ENCODE assay signal across 8 cellular contexts in genomic region chr19:55086730-55087541, GRCh38. TPM values are rescaled to one million over a fixed set of nuclear protein-coding genes. Genes with fewer than 3 reads are reported as not detected.
DNase-seq lines count a peak whose midpoint lies in the region; ATAC-seq and TF ChIP-seq lines count a peak whose summit lies in the region.

No MANE protein-coding gene starts in this region.

- peaks cover 53% of the 10 kb centered on the region for H3K27me3 Mint-ChIP-seq in WTC11 (ENCODE audit: low read depth)

- TF ChIP-seq CTCF in AG04449 (IDR thresholded peaks at IDR 0.05; ENCODE audit: insufficient read depth, low read length, missing control alignments) (no peak), WTC11 (IDR thresholded peaks at IDR 0.05) (no peak), coronary artery (IDR thresholded peaks at IDR 0.05) (no peak)

- peaks cover 15% of the 10 kb centered on the region for H3K36me3 Mint-ChIP-seq in WTC11

- peaks cover 50% of the 10 kb centered on the region for H3K27me3 ChIP-seq in H7 (ENCODE audit: control insufficient read depth, insufficient read depth, low read length)

- POLR2A ChIA-PET in AG04449 (lab: Yijun Ruan, JAX) = interaction anchor here (0.9 kb wide), 1 partner anchor 321 kb away, joined by 3 read pairs; the partner anchor contains the start of gene UBE2S
- POLR2A ChIA-PET in WTC11 (lab: Charles Lee) = interaction anchor here (0.5 to 1.9 kb wide), 10 partner anchors 19 to 877 kb away, joined by 3 to 8 read pairs (median 4); partner anchors contain the start of gene RDH13

- ATAC-seq in WTC11 (peak; percentile 76), sciatic nerve (peak; percentile 85), HG02759 (IDR thresholded peaks at IDR 0.05; ENCODE audit: unreplicated experiment) (no peak)

- peaks cover 53% of the 10 kb centered on the region for H3K4me1 Mint-ChIP-seq in WTC11

- H3K4me3 ChIP-seq in AG04449 (ENCODE audit: low read depth, low read length) (peak overlapping the region; percentile 64), H7 (ENCODE audit: insufficient read depth, low read depth, low read length) (peak overlapping the region; percentile 62), coronary artery (peak overlapping the region; percentile 74)

- peak overlapping the region; percentile 88 for H3K4me3 Mint-ChIP-seq in WTC11

- peak; percentile 34 for DNase-seq in AG04449 (ENCODE audit: low read depth, low spot score)
- peak; percentile 99 for DNase-seq in H7
- peak; percentile 99 for DNase-seq in WTC11 (ENCODE audit: low spot score)
- peak; percentile 85 for DNase-seq in coronary artery (ENCODE audit: low spot score)
- peak; percentile 97 for DNase-seq in iPS-NIHi7 (ENCODE audit: extremely low spot score)
- peak; percentile 91 for DNase-seq in sciatic nerve (ENCODE audit: low spot score)
- DNase-seq in DMS114 treated with DMSO at 0.1 percent for 48 hours (lab: John Stamatoyannopoulos, UW; ENCODE audit: unreplicated experiment) = no peak

- H3K27ac Mint-ChIP-seq in WTC11 = peak overlapping the region; percentile 51

- intact Hi-C loops in sciatic nerve (cut with DNase I) = no loop called here

- no peak overlapping the region for H3K27ac ChIP-seq in coronary artery

- no peaks in the 10 kb centered on the region; the same call in 1 of the 2 replicates for H3K36me3 ChIP-seq in H7 (replicated peaks; ENCODE audit: control insufficient read depth, insufficient read depth, low read length)

- CTCF ChIA-PET in AG04449 (lab: Yijun Ruan, JAX) = interaction anchor here (1.0 to 4.1 kb wide), 6 partner anchors 13 to 65 kb away, joined by 3 to 43 read pairs (median 19); partner anchors contain the start of gene EPS8L1
- CTCF ChIA-PET in WTC11 (lab: Charles Lee) = interaction anchor here (0.7 to 3.6 kb wide), 14 partner anchors 9 to 614 kb away, joined by 3 to 46 read pairs (median 6); partner anchors contain the start of genes CDC42EP5, DNAAF3 and RDH13

- no peaks in the 10 kb centered on the region for H3K9me3 Mint-ChIP-seq in WTC11

TF ChIP-seq in WTC11, 78 proteins besides CTCF, POLR2A, EP300 and RAD21 (continues in another document):
- TF ChIP-seq ETV6 (CRISPR knock-in tag; IDR thresholded peaks at IDR 0.05) (peak; percentile 38; the same call in 1 of the 2 replicates), ELF4 (CRISPR knock-in tag; IDR thresholded peaks at IDR 0.05; ENCODE audit: low read depth) (no peak), ZNF232 (CRISPR knock-in tag; IDR thresholded peaks at IDR 0.05) (0 out of 2 replicates have a peak, but pooled peaks have one; percentile 54), NFYB (CRISPR knock-in tag; conservative IDR thresholded peaks at IDR 0.05; ENCODE audit: low read depth) (peak; percentile 67), HMGXB4 (CRISPR knock-in tag; IDR thresholded peaks at IDR 0.05) (peak; percentile 19; the same call in 1 of the 2 replicates), SP1 (CRISPR knock-in tag; conservative IDR thresholded peaks at IDR 0.05) (peak; percentile 88), NR3C1 (CRISPR knock-in tag; conservative IDR thresholded peaks at IDR 0.05; ENCODE audit: low read depth) (no peak), PRDM15 (CRISPR knock-in tag; IDR thresholded peaks at IDR 0.05) (peak; percentile 11), HMGA2 (CRISPR knock-in tag; IDR thresholded peaks at IDR 0.05) (no peak), ARID4B (CRISPR knock-in tag; IDR thresholded peaks at IDR 0.05; ENCODE audit: borderline replicate concordance) (peak; percentile 45; the same call in 1 of the 2 replicates), TP53 (CRISPR knock-in tag; IDR thresholded peaks at IDR 0.05) (0 out of 2 replicates have a peak, but pooled peaks have one; percentile 56), ZBTB43 (CRISPR knock-in tag; IDR thresholded peaks at IDR 0.05) (0 out of 2 replicates have a peak, but pooled peaks have one; percentile 19), OVOL2 (CRISPR knock-in tag; IDR thresholded peaks at IDR 0.05; ENCODE audit: borderline replicate concordance) (no peak)

RNA-seq across cellular contexts. Expression of gene EPS8L1, which starts 11.3 kb away (rescaled TPM):
- 20.0 and 22.9 TPM in 2 replicates for total RNA-seq in H7 (2014; rRNA removed; shearing (Covaris generic))
- total RNA-seq in WTC11 (2021) = 38.9 to 43.8 TPM (median 42.8 TPM) in 3 replicates
- total RNA-seq in sciatic nerve = 1.2 TPM

RNA-seq across cellular contexts. Expression of gene RDH13, which starts 24.0 kb away (rescaled TPM):
- total RNA-seq in H7 (2014; rRNA removed; shearing (Covaris generic)) = 21.2 and 24.4 TPM in 2 replicates
- total RNA-seq in WTC11 (2021) = 35.3 to 39.5 TPM (median 38.4 TPM) in 3 replicates
- total RNA-seq in sciatic nerve = 12.9 TPM

RNA-seq across cellular contexts. Expression of gene PPP1R12C, which starts 30.5 kb away (rescaled TPM):
- total RNA-seq in H7 (2014; rRNA removed; shearing (Covaris generic)) = 57.5 and 66.4 TPM in 2 replicates
- total RNA-seq in WTC11 (2021) (88.4 to 99.3 TPM (median 92.3 TPM) in 3 replicates), sciatic nerve (112 TPM)

RNA-seq across cellular contexts. Expression of gene GP6, which starts 48.9 kb away (rescaled TPM):
- total RNA-seq in H7 (2014; rRNA removed; shearing (Covaris generic)) = not detected in 2 replicates
- total RNA-seq in WTC11 (2021) (0.41 to 1.1 TPM (median 0.61 TPM) in 3 replicates), sciatic nerve (0.89 TPM)
